Comparison of ENCODE assay signal across 8 cellular contexts in the genomic region with DNA sequence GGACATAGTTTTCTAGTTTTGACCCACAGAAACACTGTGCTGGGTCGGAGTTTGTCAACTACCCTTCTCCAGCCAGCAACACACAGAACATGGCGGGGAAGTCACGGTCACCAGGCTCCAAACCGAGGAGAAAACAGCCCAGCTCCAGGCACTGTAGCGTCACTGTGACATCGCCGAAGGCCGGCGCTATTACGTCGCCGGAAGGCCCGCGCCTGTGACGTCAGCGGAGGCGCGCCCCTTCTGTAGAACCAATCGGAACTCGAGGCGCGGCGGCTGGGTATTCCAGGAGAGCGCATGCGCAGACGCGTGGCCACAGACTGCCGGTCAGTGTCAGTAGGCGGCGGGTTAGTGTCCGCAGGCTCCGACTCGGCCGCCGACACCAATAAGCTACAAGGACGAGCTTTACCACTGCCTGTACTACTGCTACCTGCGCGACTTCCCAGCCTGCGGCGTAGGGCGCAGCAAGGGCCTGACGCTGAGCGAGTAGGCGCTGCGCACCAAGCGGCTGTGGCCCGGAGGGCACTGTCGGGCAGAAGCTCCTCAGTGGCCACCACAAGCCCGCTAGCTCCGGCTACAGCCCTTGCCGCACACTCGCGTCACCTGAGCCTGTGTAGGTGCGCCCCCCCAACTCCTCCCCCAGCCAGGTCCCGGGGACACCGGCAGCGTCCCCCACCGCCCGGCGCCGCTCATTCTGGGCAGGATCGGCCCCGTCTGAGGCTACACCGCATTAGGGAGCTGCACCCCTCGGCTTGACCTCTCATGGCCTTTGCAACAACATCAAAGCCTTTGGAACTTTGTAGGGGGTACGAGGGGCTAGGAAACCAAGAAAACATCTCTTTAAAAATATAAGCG. TPM values are rescaled to one million over a fixed set of nuclear protein-coding genes. Genes with fewer than 3 reads are reported as not detected.
DNase-seq lines count a peak whose midpoint lies in the region; ATAC-seq and TF ChIP-seq lines count a peak whose summit lies in the region.

No MANE protein-coding gene starts in this region.

- DNase-seq in DMS114 treated with DMSO at 0.1 percent for 48 hours (lab: John Stamatoyannopoulos, UW; ENCODE audit: unreplicated experiment): peak; percentile 93
- DNase-seq in activated T-cell treated with anti-CD3 and anti-CD28 coated beads, Interleukin-2, amount 50 U/mL, for 48 hours: peak; percentile 95
- DNase-seq in stimulated activated CD8-positive, alpha-beta memory T cell treated with anti-CD3 and anti-CD28 coated beads, Interleukin-4, amount 100 ng/mL, for 24 hours (ENCODE audit: low read depth): peak; percentile 88

- H3K36me3 Mint-ChIP-seq in IgD-negative memory B cell: no peaks in the 10 kb centered on the region

- H3K4me3 ChIP-seq in esophagus (ENCODE audit: low read depth in 1 of 2, low read length in 2 of 2): peak overlapping the region; percentile 65 to 81
- H3K4me3 ChIP-seq in mucosa of rectum (ENCODE audit: low read length in 2 of 2): peak overlapping the region; percentile 89 to 91

- H3K9me3 Mint-ChIP-seq in IgD-negative memory B cell: no peaks in the 10 kb centered on the region

- H3K9me3 ChIP-seq in esophagus (ENCODE audit: control insufficient read depth in 2 of 2, insufficient read depth in 1 of 2, low read depth in 1 of 2, low read length in 1 of 2) (no peaks in the 10 kb centered on the region), mucosa of rectum (ENCODE audit: control insufficient read depth in 2 of 2, low read length in 2 of 2) (no peaks in the 10 kb centered on the region)

- H3K27ac ChIP-seq in esophagus (ENCODE audit: low read depth in 2 of 2, low read length in 1 of 2): peak overlapping the region; percentile 90 to 97
- H3K27ac ChIP-seq in mucosa of rectum (ENCODE audit: low read depth in 2 of 2, low read length in 2 of 2): peak overlapping the region; percentile 80 to 85

- H3K27me3 Mint-ChIP-seq in IgD-negative memory B cell: peaks cover under 1% of the 10 kb centered on the region

- peak overlapping the region; percentile 86 to 95 (median 91) for H3K4me3 Mint-ChIP-seq in IgD-negative memory B cell

- H3K4me1 Mint-ChIP-seq in IgD-negative memory B cell: peaks cover 0 to 2% (median 0%) of the 10 kb centered on the region in 3 donors

- ATAC-seq in GM21576 (IDR thresholded peaks at IDR 0.05; ENCODE audit: unreplicated experiment): peak; percentile 86

- no peaks in the 10 kb centered on the region for H3K27me3 ChIP-seq in esophagus (ENCODE audit: control insufficient read depth in 1 of 2, insufficient read depth in 2 of 2, low read length in 2 of 2)
- no peaks in the 10 kb centered on the region for H3K27me3 ChIP-seq in mucosa of rectum (ENCODE audit: control insufficient read depth in 2 of 2, insufficient read depth in 2 of 2, low read length in 2 of 2)

- peak overlapping the region; percentile 79 to 93 for H3K9ac ChIP-seq in mucosa of rectum (ENCODE audit: low read depth in 1 of 2, low read length in 2 of 2)

- no peaks in the 10 kb centered on the region for H3K4me1 ChIP-seq in esophagus (ENCODE audit: control insufficient read depth in 2 of 2, insufficient read depth in 2 of 2, low read length in 1 of 2)
- no peaks in the 10 kb centered on the region for H3K4me1 ChIP-seq in mucosa of rectum (ENCODE audit: control insufficient read depth in 2 of 2, insufficient read depth in 2 of 2, low read length in 2 of 2)

- H3K27ac Mint-ChIP-seq in IgD-negative memory B cell: peak overlapping the region; percentile 84 to 92 (median 84)

- 1 to 2% methylated on average over 67 of the region's 67 CpGs for WGBS in esophagus, 2 donors

- H3K36me3 ChIP-seq in esophagus (ENCODE audit: control insufficient read depth in 2 of 2, insufficient read depth in 2 of 2, low read length in 1 of 2): no peaks in the 10 kb centered on the region
- H3K36me3 ChIP-seq in mucosa of rectum (ENCODE audit: control insufficient read depth in 2 of 2, insufficient read depth in 2 of 2, low read length in 2 of 2): no peaks in the 10 kb centered on the region

TF ChIP-seq in PFSK-1, 5 proteins besides CTCF, POLR2A, EP300 and RAD21:
- TF ChIP-seq POLR2AphosphoS5 (IDR thresholded peaks at IDR 0.05; ENCODE audit: low read depth, low read length): peak; percentile 87
- no peak for TF ChIP-seq SIN3A (IDR thresholded peaks at IDR 0.05; ENCODE audit: borderline replicate concordance, insufficient read depth, low read length)
- TF ChIP-seq FOXP2 (optimal IDR thresholded peaks at IDR 0.05; ENCODE audit: borderline replicate concordance, extremely low read depth, extremely low read length, insufficient read depth): no peak

RNA-seq across cellular contexts. Expression of a gene that starts 35.1 kb away (rescaled TPM):
- polyA plus RNA-seq in IgD-negative memory B cell (not detected), esophagus (10 to 100 TPM; 10.4 to 23.6 TPM)
- 3.8 TPM for polyA plus RNA-seq in PFSK-1 (2012; ENCODE audit: insufficient read length, low read depth)

Comparison
In these comparisons a context has a peak if more than half of its experiments do, and no peak if none do; other contexts are left out.
1. Peak in every context shown above with its lines: DNase-seq, ATAC-seq, H3K4me3 ChIP-seq and H3K27ac ChIP-seq.
2. RNA of a gene that starts 35.1 kb away (polyA plus RNA-seq): 10.4 to 23.6 TPM in esophagus; not detected in IgD-negative memory B cell (single experiment); every median in the first group is over 10 times any median in the second.